ENCODE assay signal across 1 cellular context in genomic region chr5:52948418-52949076, GRCh38.
A peak's percentile ranks its signal among the peaks of the same experiment; 100 is the strongest.
TF ChIP-seq lines count a peak whose summit lies in the region.

No MANE protein-coding gene starts in this region.

TF ChIP-seq in IMR-90, 13 proteins besides CTCF, POLR2A, EP300 and RAD21 (continued from another document):
- TF ChIP-seq MXI1 (IDR thresholded peaks at IDR 0.05; ENCODE audit: borderline replicate concordance, low read depth, low read length) (no peak), SMC3 (IDR thresholded peaks at IDR 0.05; ENCODE audit: low read depth, low read length) (peak; percentile 82), CEBPB (IDR thresholded peaks at IDR 0.05; ENCODE audit: low read depth, low read length) (peak; percentile 32; the same call in 1 of the 2 replicates), RCOR1 (IDR thresholded peaks at IDR 0.05; ENCODE audit: insufficient replicate concordance, low read length) (no peak), CHD1 (IDR thresholded peaks at IDR 0.05; ENCODE audit: low read depth, low read length) (no peak), MAZ (IDR thresholded peaks at IDR 0.05; ENCODE audit: borderline replicate concordance, low read depth, low read length) (no peak), ELK1 (IDR thresholded peaks at IDR 0.05; ENCODE audit: borderline replicate concordance, low read depth, low read length) (no peak), FOS (IDR thresholded peaks at IDR 0.05; ENCODE audit: low read depth, low read length) (0 out of 2 replicates have a peak, but pooled peaks have one; percentile 21), USF2 (IDR thresholded peaks at IDR 0.05; ENCODE audit: low read depth, low read length) (no peak), NFE2L2 (IDR thresholded peaks at IDR 0.05; ENCODE audit: low read depth, low read length) (no peak)
